9 cellular contexts compared by ENCODE assay signal in the genomic region with DNA sequence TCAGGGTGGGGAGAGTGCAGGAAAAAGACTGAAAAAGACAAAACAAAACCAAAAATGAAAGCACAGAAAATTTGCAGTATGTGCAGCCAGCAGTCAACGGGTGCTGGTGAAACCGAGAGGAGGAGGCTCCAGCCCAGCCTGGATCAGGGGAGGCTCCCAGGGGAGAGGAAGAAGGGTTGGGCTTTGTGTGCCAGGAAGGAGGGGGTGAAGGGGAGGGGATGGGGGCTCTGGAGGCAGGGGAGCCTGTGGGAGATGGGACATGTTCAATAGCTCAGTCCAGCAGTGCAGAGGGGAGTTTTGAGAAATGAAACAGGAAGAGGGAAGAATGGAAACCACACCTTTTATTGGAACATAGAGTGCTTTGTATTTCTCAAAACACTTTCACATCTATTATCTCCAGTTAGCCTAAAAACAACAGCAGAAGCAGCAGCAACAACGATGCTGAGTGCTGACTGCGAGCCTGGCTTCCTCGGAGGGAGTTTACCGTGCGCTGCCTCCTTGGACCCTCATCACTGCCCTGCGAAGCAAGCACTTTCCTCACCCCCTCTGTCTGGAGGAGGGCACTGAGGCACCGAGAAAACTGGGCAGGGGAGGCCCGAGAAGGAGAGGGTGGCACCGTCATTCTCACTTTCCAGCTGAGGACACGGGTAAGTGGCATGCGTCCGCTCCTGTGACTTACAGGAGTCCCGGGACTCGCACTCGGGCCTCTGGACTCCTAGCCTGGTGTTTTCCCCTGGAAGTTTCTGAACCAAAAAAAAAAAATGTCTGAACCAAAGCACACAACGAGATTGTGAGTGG.
A peak's percentile ranks its signal among the peaks of the same experiment; 100 is the strongest.
DNase-seq lines count a peak whose midpoint lies in the region; ATAC-seq, FAIRE-seq and TF ChIP-seq lines count a peak whose summit lies in the region.
"Had no signal": no experiment of that assay in that cellular context is flagged by ENCODE, and none has a peak within 500 bp of the region (broad histone marks: within the 10 kb centered on the region; RNA-seq: fewer than 3 reads in every experiment).

No MANE protein-coding gene starts in this region.

- intact Hi-C loops in dorsolateral prefrontal cortex (cut with DNase I), result no loop called here

- no peak overlapping the region for H3K4me3 Mint-ChIP-seq in progenitor cell of endocrine pancreas (ENCODE audit: low read depth)

- peak; percentile 24 for DNase-seq in stimulated activated CD4-positive, alpha-beta T cell treated with anti-CD3 and anti-CD28 coated beads, Interleukin-12 subunit alpha, Interleukin-12 subunit beta, amount 100 ng/mL, for 4 hours
- DNase-seq in stimulated activated CD4-positive, alpha-beta T cell treated with anti-CD3 and anti-CD28 coated beads, Interleukin-2, amount 100 ng/mL, for 48 hours, result no peak
- DNase-seq in NCI-H345 treated with DMSO at 0.1 percent for 48 hours (lab: John Stamatoyannopoulos, UW; ENCODE audit: unreplicated experiment) (peak; percentile 27), dorsolateral prefrontal cortex (no peak), progenitor cell of endocrine pancreas (ENCODE audit: low spot score, unreplicated experiment) (no peak), D721Med (ENCODE audit: insufficient read length, low spot score) (no peak), 8988T (no peak)

- no peaks in the 10 kb centered on the region for H3K9me3 Mint-ChIP-seq in progenitor cell of endocrine pancreas (ENCODE audit: low read depth)

- ATAC-seq in HG02759 (IDR thresholded peaks at IDR 0.05; ENCODE audit: unreplicated experiment), result peak; percentile 78

- H3K4me3 ChIP-seq in dorsolateral prefrontal cortex, result peak overlapping the region in 41 of 59 donors; percentile 1 to 46 (median 25)
- H3K4me3 ChIP-seq: cardiac muscle cell had no signal

- peaks cover 12% of the 10 kb centered on the region for H3K4me1 Mint-ChIP-seq in progenitor cell of endocrine pancreas (ENCODE audit: low read depth)

- peaks cover 28% of the 10 kb centered on the region for H3K27me3 Mint-ChIP-seq in progenitor cell of endocrine pancreas

- H3K27ac ChIP-seq in dorsolateral prefrontal cortex, result peak overlapping the region in 10 of 59 donors; percentile 2 to 44 (median 23)
- H3K27ac ChIP-seq: cardiac muscle cell had no signal

- H3K36me3 Mint-ChIP-seq in progenitor cell of endocrine pancreas (ENCODE audit: insufficient read depth), result no peaks in the 10 kb centered on the region

- TF ChIP-seq CTCF in dorsolateral prefrontal cortex (IDR thresholded peaks at IDR 0.05 in 54 of 56, conservative IDR thresholded peaks at IDR 0.05 in 2 of 56; ENCODE audit: low read depth in 1 of 56, partially characterized antibody in 56 of 56) (no peak), progenitor cell of endocrine pancreas (IDR thresholded peaks at IDR 0.05; ENCODE audit: unreplicated experiment) (no peak), D721Med (IDR thresholded peaks at IDR 0.05; ENCODE audit: insufficient read depth, missing control alignments) (no peak)

- H3K27ac Mint-ChIP-seq in progenitor cell of endocrine pancreas, result peak overlapping the region; percentile 15

- FAIRE-seq in D721Med (lab: Jason Lieb, UNC), result no peak

- H3K27me3 ChIP-seq in dorsolateral prefrontal cortex, result no peaks in the 10 kb centered on the region

Comparison
In these comparisons a context has a peak if more than half of its experiments do, and no peak if none do; other contexts are left out.
1. DNase-seq: peak in stimulated activated CD4-positive, alpha-beta T cell treated with anti-CD3 and anti-CD28 coated beads, Interleukin-12 subunit alpha, Interleukin-12 subunit beta, amount 100 ng/mL, for 4 hours (single experiment) and NCI-H345 treated with DMSO at 0.1 percent for 48 hours (single experiment); none in stimulated activated CD4-positive, alpha-beta T cell treated with anti-CD3 and anti-CD28 coated beads, Interleukin-2, amount 100 ng/mL, for 48 hours (0 of 2), dorsolateral prefrontal cortex (0 of 10), progenitor cell of endocrine pancreas (single experiment), D721Med (single experiment) and 8988T (single experiment).